ENCODE assay signal across 8 cellular contexts in genomic region chr5:41925555-41925946, GRCh38. TPM values are rescaled to one million over a fixed set of nuclear protein-coding genes. Genes with fewer than 3 reads are reported as not detected.
DNase-seq lines count a peak whose midpoint lies in the region; ATAC-seq lines count a peak whose summit lies in the region.

No MANE protein-coding gene starts in this region.

- DNase-seq in T-cell (peak in 6 of 34 experiments; percentile 5 to 19 (median 9)), memory B cell (ENCODE audit: low spot score in 2 of 2) (no peak)
- no peak for DNase-seq in effector CD4-positive, alpha-beta T cell

- H3K36me3 ChIP-seq in BLaER1 (peaks cover 4% of the 10 kb centered on the region; the same call in 1 of the 2 replicates), ectodermal cell (ENCODE audit: control insufficient read depth, insufficient read depth, low read length) (no peaks in the 10 kb centered on the region), subcutaneous abdominal adipose tissue (ENCODE audit: control insufficient read depth in 5 of 5, insufficient read depth in 5 of 5, low read length in 5 of 5) (peaks cover 4 to 12% (median 6%) of the 10 kb centered on the region in 5 donors)

- CTCF ChIA-PET in T-cell (lab: Charles Lee) = interaction anchor here (0.6 to 1.5 kb wide), 10 partner anchors 15 to 1662 kb away, joined by 3 to 13 read pairs (median 3); partner anchors contain the start of genes OXCT1 (in 1 of the 2) and RIMOC1 (in 1 of the 2)

- H3K9me3 Mint-ChIP-seq in T-cell = no peaks in the 10 kb centered on the region
- no peaks in the 10 kb centered on the region for H3K9me3 Mint-ChIP-seq in memory B cell

- no peaks in the 10 kb centered on the region for H4K20me1 ChIP-seq in BLaER1

- H3K4me1 Mint-ChIP-seq in T-cell = peaks cover 19 to 35% (median 29%) of the 10 kb centered on the region in 3 donors
- H3K4me1 Mint-ChIP-seq in memory B cell = peaks cover 11% of the 10 kb centered on the region

- H3K4me3 Mint-ChIP-seq in T-cell = peak overlapping the region; percentile 82 to 90 (median 90)
- peak overlapping the region; percentile 91 for H3K4me3 Mint-ChIP-seq in memory B cell

- peaks cover 18% of the 10 kb centered on the region for H3K27me3 ChIP-seq in BLaER1
- no peaks in the 10 kb centered on the region for H3K27me3 ChIP-seq in ectodermal cell (ENCODE audit: control insufficient read depth, insufficient read depth, low read length, poor library complexity, severe bottlenecking)
- H3K27me3 ChIP-seq in subcutaneous abdominal adipose tissue (ENCODE audit: control insufficient read depth in 5 of 5, insufficient read depth in 4 of 5, low read length in 5 of 5) = no peaks in the 10 kb centered on the region

- peak overlapping the region; percentile 88 for H3K9ac ChIP-seq in BLaER1
- peak overlapping the region; percentile 77 to 98 (median 94) for H3K9ac ChIP-seq in subcutaneous abdominal adipose tissue (ENCODE audit: low read length in 5 of 5)

- POLR2A ChIA-PET in T-cell (lab: Charles Lee) = interaction anchor here (0.5 to 2.0 kb wide), 10 partner anchors 16 to 1559 kb away, joined by 3 to 22 read pairs (median 4); partner anchors contain the start of genes RIMOC1 (in 2 of the 2) and TMEM267 (in 1 of the 2)

- H3K4me2 ChIP-seq in BLaER1 = peak overlapping the region; percentile 85

- WGBS in ectodermal cell, 2 experiments = 66 to 74% methylated on average over 18 of the region's 18 CpGs

- H3K36me3 Mint-ChIP-seq in T-cell = peaks cover 19% of the 10 kb centered on the region
- H3K36me3 Mint-ChIP-seq in memory B cell = peaks cover 2% of the 10 kb centered on the region

- H3K27ac ChIP-seq in BLaER1 (peak overlapping the region; percentile 89), ectodermal cell (ENCODE audit: insufficient read depth, low read depth, low read length, poor library complexity, severe bottlenecking) (no peak overlapping the region), subcutaneous abdominal adipose tissue (ENCODE audit: low read depth, low read length) (peak overlapping the region; percentile 91)

- peak; percentile 32 for ATAC-seq in GM19023 (IDR thresholded peaks at IDR 0.05; ENCODE audit: unreplicated experiment)
- ATAC-seq in HG03457 (IDR thresholded peaks at IDR 0.05; ENCODE audit: unreplicated experiment) = peak; percentile 7
- peak in 2 of 4 experiments; percentile 20 to 27 for ATAC-seq in T-cell (replicated peaks in 1 of 4)
- no peak for ATAC-seq in memory B cell (ENCODE audit: low read depth)

- H3K4me3 ChIP-seq in BLaER1 = peak overlapping the region; percentile 78
- H3K4me3 ChIP-seq in ectodermal cell (ENCODE audit: insufficient read depth, low read depth, low read length) = peak overlapping the region; percentile 61
- H3K4me3 ChIP-seq in subcutaneous abdominal adipose tissue (ENCODE audit: low read depth in 1 of 5, low read length in 5 of 5) = peak overlapping the region; percentile 64 to 90 (median 82)

- H3K27ac Mint-ChIP-seq in T-cell = peak overlapping the region; percentile 82 to 98
- peak overlapping the region; percentile 99 for H3K27ac Mint-ChIP-seq in memory B cell

- no peaks in the 10 kb centered on the region for H3K27me3 Mint-ChIP-seq in T-cell
- H3K27me3 Mint-ChIP-seq in memory B cell = no peaks in the 10 kb centered on the region

- H3K9me3 ChIP-seq in BLaER1 (no peaks in the 10 kb centered on the region), ectodermal cell (ENCODE audit: control insufficient read depth, low read length) (no peaks in the 10 kb centered on the region), subcutaneous abdominal adipose tissue (ENCODE audit: control insufficient read depth in 5 of 5, low read length in 5 of 5) (no peaks in the 10 kb centered on the region)

- peaks cover 12% of the 10 kb centered on the region for H3K4me1 ChIP-seq in BLaER1
- no peaks in the 10 kb centered on the region for H3K4me1 ChIP-seq in ectodermal cell (ENCODE audit: control insufficient read depth, insufficient read depth, low read length)
- H3K4me1 ChIP-seq in subcutaneous abdominal adipose tissue (ENCODE audit: control insufficient read depth in 5 of 5, insufficient read depth in 5 of 5, low read length in 5 of 5) = peaks cover 0 to 16% (median 13%) of the 10 kb centered on the region in 5 donors

RNA-seq across cellular contexts. Expression of gene FBXO4, which starts 0.5 kb away (rescaled TPM):
- total RNA-seq in T-cell = 10 to 100 TPM; 11.3 to 17.3 (median 13.7) TPM
- 6.8 TPM for polyA plus RNA-seq in ectodermal cell (2013, experiment 1 of 4)
- polyA plus RNA-seq in ectodermal cell (2013, experiment 2 of 4) = 5.9 TPM
- polyA plus RNA-seq in ectodermal cell (2013, experiment 3 of 4) = 3.1 TPM
- 5.3 TPM for polyA plus RNA-seq in ectodermal cell (2013, experiment 4 of 4)

RNA-seq across cellular contexts. Expression of gene RIMOC1, which starts 21.4 kb away (rescaled TPM):
- 10 to 100 TPM; 15.0 to 30.4 (median 28.0) TPM for total RNA-seq in T-cell
- polyA plus RNA-seq in ectodermal cell (2013, experiment 1 of 4) = 33.3 TPM
- polyA plus RNA-seq in ectodermal cell (2013, experiment 2 of 4) = 34.8 TPM
- polyA plus RNA-seq in ectodermal cell (2013, experiment 3 of 4) = 18.3 TPM
- 20.7 TPM for polyA plus RNA-seq in ectodermal cell (2013, experiment 4 of 4)

RNA-seq across cellular contexts. Expression of gene OXCT1, which starts 55.3 kb away (rescaled TPM):
- 10 to 100 TPM; 24.7 to 26.5 (median 26.0) TPM for total RNA-seq in T-cell
- polyA plus RNA-seq in ectodermal cell (2013, experiment 1 of 4) = 30.9 TPM
- 29.4 TPM for polyA plus RNA-seq in ectodermal cell (2013, experiment 2 of 4)
- polyA plus RNA-seq in ectodermal cell (2013, experiment 3 of 4) = 21.7 TPM
- polyA plus RNA-seq in ectodermal cell (2013, experiment 4 of 4) = 23.5 TPM
